Comparison of ENCODE assay signal across 14 cellular contexts in genomic region chr16:86196687-86197391, GRCh38.
A peak's percentile ranks its signal among the peaks of the same experiment; 100 is the strongest.
DNase-seq lines count a peak whose midpoint lies in the region; ATAC-seq and TF ChIP-seq lines count a peak whose summit lies in the region.
"Had no signal": no experiment of that assay in that cellular context is flagged by ENCODE, and none has a peak within 500 bp of the region (broad histone marks: within the 10 kb centered on the region; RNA-seq: fewer than 3 reads in every experiment).

No MANE protein-coding gene starts in this region.

- H3K4me3 Mint-ChIP-seq in CD8-positive, alpha-beta T cell, result no peak overlapping the region

- H3K9ac ChIP-seq in smooth muscle cell (ENCODE audit: low read depth), result no peak overlapping the region

- no peaks in the 10 kb centered on the region for H3K36me3 Mint-ChIP-seq in CD8-positive, alpha-beta T cell

- no peaks in the 10 kb centered on the region for H3K4me1 Mint-ChIP-seq in CD8-positive, alpha-beta T cell (ENCODE audit: low read depth)

- H3F3A ChIP-seq in smooth muscle cell (ENCODE audit: low read depth), result peaks cover 19% of the 10 kb centered on the region

- peaks cover 18% of the 10 kb centered on the region for H3K4me1 ChIP-seq in SJCRH30
- H3K4me1 ChIP-seq in esophagus (ENCODE audit: control insufficient read depth in 2 of 2, insufficient read depth in 2 of 2, low read length in 1 of 2), result peaks cover 0 to 2% of the 10 kb centered on the region in 2 donors
- peaks cover 53% of the 10 kb centered on the region for H3K4me1 ChIP-seq in mesodermal cell (ENCODE audit: control insufficient read depth, insufficient read depth, low read length, poor library complexity, severe bottlenecking)
- H3K4me1 ChIP-seq in smooth muscle cell (ENCODE audit: low read depth), result peaks cover 32% of the 10 kb centered on the region
- no peaks in the 10 kb centered on the region for H3K4me1 ChIP-seq in CD8-positive, alpha-beta T cell (ENCODE audit: insufficient read depth, low read length)
- no peaks in the 10 kb centered on the region for H3K4me1 ChIP-seq in aorta (ENCODE audit: control insufficient read depth in 1 of 2, insufficient read depth in 2 of 2, low read length in 2 of 2)

- ATAC-seq in CD8-positive, alpha-beta T cell, result no peak
- ATAC-seq in aorta (ENCODE audit: low FRiP score), result no peak

- WGBS in esophagus, 2 donors, result 67 to 68% methylated on average over 18 of the region's 18 CpGs
- WGBS in mesodermal cell (ENCODE audit: insufficient coverage in 2 of 2), 2 experiments, result 86 to 94% methylated on average over 12 to 15 of the region's 18 CpGs
- WGBS in smooth muscle cell (ENCODE audit: low lambda C conversion rate), result 92% methylated on average over 18 of the region's 18 CpGs
- 73 to 75% methylated on average over 18 of the region's 18 CpGs for WGBS in aorta, 2 donors

- H3K9me3 ChIP-seq in SJCRH30 (replicated peaks) (no peaks in the 10 kb centered on the region), esophagus (ENCODE audit: control insufficient read depth in 2 of 2, insufficient read depth in 1 of 2, low read depth in 1 of 2, low read length in 1 of 2) (no peaks in the 10 kb centered on the region), mesodermal cell (ENCODE audit: control insufficient read depth, low read length) (no peaks in the 10 kb centered on the region), smooth muscle cell (replicated peaks; ENCODE audit: low read depth) (no peaks in the 10 kb centered on the region), aorta (ENCODE audit: control insufficient read depth, low read length) (no peaks in the 10 kb centered on the region)
- no peaks in the 10 kb centered on the region for H3K9me3 ChIP-seq in CD8-positive, alpha-beta T cell (ENCODE audit: low read length)

- H3K4me2 ChIP-seq in smooth muscle cell, result peak overlapping the region; percentile 64

- no peak overlapping the region for H2AFZ ChIP-seq in smooth muscle cell (ENCODE audit: low read depth)

- H3K27ac Mint-ChIP-seq in CD8-positive, alpha-beta T cell, result no peak overlapping the region

- H3K79me2 ChIP-seq in smooth muscle cell (ENCODE audit: low read depth), result no peaks in the 10 kb centered on the region

- no peak for TF ChIP-seq CTCF in smooth muscle cell (IDR thresholded peaks at IDR 0.05; ENCODE audit: borderline replicate concordance, insufficient read depth, poor library complexity, severe bottlenecking)
- no peak for TF ChIP-seq CTCF in CD8-positive, alpha-beta T cell (IDR thresholded peaks at IDR 0.05)

- no peaks in the 10 kb centered on the region for H3K27me3 ChIP-seq in SJCRH30
- H3K27me3 ChIP-seq in esophagus (ENCODE audit: control insufficient read depth in 1 of 2, insufficient read depth in 2 of 2, low read length in 2 of 2), result peaks cover 0 to 5% of the 10 kb centered on the region in 2 donors
- H3K27me3 ChIP-seq in smooth muscle cell (ENCODE audit: low read depth), result no peaks in the 10 kb centered on the region
- no peaks in the 10 kb centered on the region for H3K27me3 ChIP-seq in CD8-positive, alpha-beta T cell (ENCODE audit: insufficient read depth, low read length)
- peaks cover 0 to 2% of the 10 kb centered on the region in 2 donors for H3K27me3 ChIP-seq in aorta (ENCODE audit: control insufficient read depth in 1 of 2, insufficient read depth in 2 of 2, low read length in 1 of 2)

- POLR2A ChIA-PET in CD8-positive, alpha-beta T cell (lab: Charles Lee), result no interaction called here

- H3K27ac ChIP-seq in SJCRH30 (peak overlapping the region; percentile 95), esophagus (ENCODE audit: low read depth in 2 of 2, low read length in 1 of 2) (peak overlapping the region; percentile 63), mesodermal cell (ENCODE audit: low read depth, low read length, severe bottlenecking) (peak overlapping the region; percentile 78), smooth muscle cell (ENCODE audit: low read depth) (peak overlapping the region; percentile 67), aorta (ENCODE audit: low read depth in 1 of 2, low read length in 2 of 2) (no peak overlapping the region)
- no peak overlapping the region for H3K27ac ChIP-seq in CD8-positive, alpha-beta T cell (ENCODE audit: low read depth, low read length)

- H3K9me3 Mint-ChIP-seq in CD8-positive, alpha-beta T cell, result no peaks in the 10 kb centered on the region

- H3K4me3 ChIP-seq in SJCRH30 (peak overlapping the region; percentile 57), esophagus (ENCODE audit: low read depth in 1 of 2, low read length in 2 of 2) (peak overlapping the region in 1 of 2 donors; percentile 8), mesodermal cell (ENCODE audit: extremely low read depth, insufficient read depth, low read length, poor library complexity, severe bottlenecking) (no peak overlapping the region), smooth muscle cell (no peak overlapping the region), aorta (ENCODE audit: low read length in 2 of 2) (no peak overlapping the region)
- no peak overlapping the region for H3K4me3 ChIP-seq in CD8-positive, alpha-beta T cell (ENCODE audit: low read depth, low read length)

- DNase-seq in SJCRH30, result no peak
- no peak for DNase-seq in smooth muscle cell (lab: John Stamatoyannopoulos, UW; ENCODE audit: unreplicated experiment)
- DNase-seq in ureter (ENCODE audit: low spot score), result no peak
- no peak for DNase-seq in CD8-positive, alpha-beta T cell
- DNase-seq in activated CD4-positive, alpha-beta T cell treated with anti-CD3 and anti-CD28 coated beads for 4 hours, result no peak
- no peak for DNase-seq in aorta
- DNase-seq: C1 segment of cervical spinal cord, COR-L47, IMR-90, NCI-H1436, NCI-H2029 treated with DMSO at 0.1 percent for 48 hours, NCI-H524 had no signal

- CTCF ChIA-PET in CD8-positive, alpha-beta T cell (lab: Charles Lee), result no interaction called here

- intact Hi-C loops in CD8-positive, alpha-beta T cell (cut with DNase I, micrococcal nuclease), result no loop called here
- intact Hi-C loops in aorta (cut with DNase I), result no loop called here

- no peaks in the 10 kb centered on the region for H3K36me3 ChIP-seq in SJCRH30
- H3K36me3 ChIP-seq in esophagus (ENCODE audit: control insufficient read depth in 2 of 2, insufficient read depth in 2 of 2, low read length in 1 of 2), result no peaks in the 10 kb centered on the region
- no peaks in the 10 kb centered on the region for H3K36me3 ChIP-seq in mesodermal cell (ENCODE audit: control insufficient read depth, insufficient read depth, low read length)
- H3K36me3 ChIP-seq in smooth muscle cell (ENCODE audit: low read depth), result no peaks in the 10 kb centered on the region
- H3K36me3 ChIP-seq in CD8-positive, alpha-beta T cell (ENCODE audit: insufficient read depth, low read length), result no peaks in the 10 kb centered on the region
- no peaks in the 10 kb centered on the region for H3K36me3 ChIP-seq in aorta (ENCODE audit: control insufficient read depth in 1 of 2, insufficient read depth in 2 of 2, low read length in 1 of 2)

- no peaks in the 10 kb centered on the region for H4K20me1 ChIP-seq in smooth muscle cell (ENCODE audit: low read depth)

- H3K27me3 Mint-ChIP-seq in CD8-positive, alpha-beta T cell (ENCODE audit: low read depth), result peaks cover 57% of the 10 kb centered on the region

Comparison
In these comparisons a context has a peak if more than half of its experiments do, and no peak if none do; other contexts are left out.
1. H3K27ac ChIP-seq: peak in SJCRH30 (single experiment), esophagus (2 of 2), mesodermal cell (single experiment) and smooth muscle cell (single experiment); none in CD8-positive, alpha-beta T cell (single experiment) and aorta (0 of 2).